8 cellular contexts compared by ENCODE assay signal in genomic region chr3:42830437-42831320, GRCh38. TPM values are rescaled to one million over a fixed set of nuclear protein-coding genes. Genes with fewer than 3 reads are reported as not detected.
DNase-seq lines count a peak whose midpoint lies in the region; ATAC-seq and TF ChIP-seq lines count a peak whose summit lies in the region.

No MANE protein-coding gene starts in this region.

- peaks cover 4% of the 10 kb centered on the region; the same call in 1 of the 2 replicates for H3F3A ChIP-seq in MM.1S (ENCODE audit: insufficient read depth, low read length)

- H3K9me3 Mint-ChIP-seq in stimulated activated effector memory CD8-positive, alpha-beta T cell treated with anti-CD3 and anti-CD28 coated beads, Interleukin-12 subunit alpha, Interleukin-12 subunit beta, amount 100 ng/mL, for 72 hours: no peaks in the 10 kb centered on the region

- H3K9me3 ChIP-seq in MM.1S (replicated peaks; ENCODE audit: insufficient read depth, low read length): no peaks in the 10 kb centered on the region
- H3K9me3 ChIP-seq in ascending aorta: no peaks in the 10 kb centered on the region
- no peaks in the 10 kb centered on the region for H3K9me3 ChIP-seq in right lobe of liver
- no peaks in the 10 kb centered on the region for H3K9me3 ChIP-seq in MG63

- H3K4me2 ChIP-seq in MM.1S (ENCODE audit: low read depth, low read length): no peak overlapping the region

- TF ChIP-seq POLR2A in right lobe of liver (IDR thresholded peaks at IDR 0.05): no peak

- no peaks in the 10 kb centered on the region for H3K36me3 Mint-ChIP-seq in stimulated activated effector memory CD8-positive, alpha-beta T cell treated with anti-CD3 and anti-CD28 coated beads, Interleukin-12 subunit alpha, Interleukin-12 subunit beta, amount 100 ng/mL, for 72 hours

- no peaks in the 10 kb centered on the region for H3K36me3 ChIP-seq in MM.1S (replicated peaks; ENCODE audit: insufficient read depth, low read length)
- no peaks in the 10 kb centered on the region for H3K36me3 ChIP-seq in ascending aorta
- no peaks in the 10 kb centered on the region for H3K36me3 ChIP-seq in right lobe of liver
- H3K36me3 ChIP-seq in MG63: no peaks in the 10 kb centered on the region

- H4K20me1 ChIP-seq in MM.1S (ENCODE audit: insufficient read depth, low read length): no peaks in the 10 kb centered on the region

- DNase-seq in DMS79 (lab: John Stamatoyannopoulos, UW): peak; percentile 21
- no peak for DNase-seq in MM.1S
- DNase-seq in ascending aorta (ENCODE audit: low spot score in 2 of 2): no peak
- no peak for DNase-seq in right lobe of liver
- no peak for DNase-seq in stimulated activated effector memory CD8-positive, alpha-beta T cell treated with anti-CD3 and anti-CD28 coated beads, Interleukin-12 subunit alpha, Interleukin-12 subunit beta, amount 100 ng/mL, for 72 hours (ENCODE audit: low spot score in 2 of 2)
- no peak for DNase-seq in MG63
- no peak for DNase-seq in NCI-H774 (lab: John Stamatoyannopoulos, UW)

- no peaks in the 10 kb centered on the region for H3K79me2 ChIP-seq in MM.1S (ENCODE audit: low read length)

- H3K27me3 ChIP-seq in MM.1S (replicated peaks; ENCODE audit: insufficient read depth, low read length) (no peaks in the 10 kb centered on the region), ascending aorta (no peaks in the 10 kb centered on the region), right lobe of liver (no peaks in the 10 kb centered on the region), MG63 (no peaks in the 10 kb centered on the region)

- ATAC-seq in right lobe of liver (peak; percentile 61 to 79 (median 72)), HG03342 (IDR thresholded peaks at IDR 0.05; ENCODE audit: unreplicated experiment) (no peak)
- no peak for ATAC-seq in stimulated activated effector memory CD8-positive, alpha-beta T cell treated with anti-CD3 and anti-CD28 coated beads, Interleukin-12 subunit alpha, Interleukin-12 subunit beta, amount 100 ng/mL, for 72 hours

- no peak overlapping the region for H3K9ac ChIP-seq in MM.1S (ENCODE audit: low read length)

- no peaks in the 10 kb centered on the region for H3K4me1 Mint-ChIP-seq in stimulated activated effector memory CD8-positive, alpha-beta T cell treated with anti-CD3 and anti-CD28 coated beads, Interleukin-12 subunit alpha, Interleukin-12 subunit beta, amount 100 ng/mL, for 72 hours

- peak; percentile 29 for TF ChIP-seq CTCF in MM.1S (IDR thresholded peaks at IDR 0.05; ENCODE audit: low read length)
- TF ChIP-seq CTCF in ascending aorta (IDR thresholded peaks at IDR 0.05): peak in 2 of 3 experiments; percentile 37 to 38
- TF ChIP-seq CTCF in right lobe of liver (IDR thresholded peaks at IDR 0.05): peak; percentile 45 to 84 (median 72)

- no peak overlapping the region; the same call in 1 of the 2 replicates for H2AFZ ChIP-seq in MM.1S (ENCODE audit: low read length)

- H3K9me2 ChIP-seq in MM.1S (replicated peaks; ENCODE audit: insufficient read depth, low read length): no peaks in the 10 kb centered on the region

- intact Hi-C loops in ascending aorta (cut with DNase I): loop anchor here (1.0 kb wide), 2 partner anchors 9 to 51 kb away; no protein-coding TSS in a partner anchor
- intact Hi-C loops in right lobe of liver (cut with DNase I): no loop called here

- 8% methylated on average over 7 of the region's 7 CpGs for WGBS in right lobe of liver (ENCODE audit: insufficient coverage, low coverage, low lambda C conversion rate, missing lambda C conversion rate)

- H3K27ac ChIP-seq in MM.1S (ENCODE audit: low read length) (no peak overlapping the region), ascending aorta (no peak overlapping the region), right lobe of liver (peak overlapping the region; percentile 34 to 91 (median 87))

- H3K4me1 ChIP-seq in MM.1S (ENCODE audit: low read length) (0 out of 2 replicates have a peak, but pooled peaks cover 3% of the 10 kb centered on the region), ascending aorta (peaks cover 0 to 3% of the 10 kb centered on the region in 2 donors), right lobe of liver (peaks cover 0 to 65% (median 26%) of the 10 kb centered on the region in 4 donors)

- H3K27ac Mint-ChIP-seq in stimulated activated effector memory CD8-positive, alpha-beta T cell treated with anti-CD3 and anti-CD28 coated beads, Interleukin-12 subunit alpha, Interleukin-12 subunit beta, amount 100 ng/mL, for 72 hours: no peak overlapping the region

- no peak overlapping the region for H3K4me3 Mint-ChIP-seq in stimulated activated effector memory CD8-positive, alpha-beta T cell treated with anti-CD3 and anti-CD28 coated beads, Interleukin-12 subunit alpha, Interleukin-12 subunit beta, amount 100 ng/mL, for 72 hours

- H3K4me3 ChIP-seq in MM.1S (ENCODE audit: low read length) (no peak overlapping the region), ascending aorta (no peak overlapping the region), right lobe of liver (no peak overlapping the region), MG63 (no peak overlapping the region)

RNA-seq across cellular contexts. Expression of gene ACKR2, which starts 21.4 kb away (rescaled TPM):
- total RNA-seq in ascending aorta (24.5 TPM), right lobe of liver (10 to 100 TPM; 17.0 to 36.1 (median 23.0) TPM)
- not detected in 2 replicates for total RNA-seq in MG63 (2014; rRNA removed; shearing (Covaris generic); ENCODE audit: low replicate concordance)

RNA-seq across cellular contexts. Expression of gene HIGD1A, which starts 26.4 kb away (rescaled TPM):
- total RNA-seq in ascending aorta (109 TPM), right lobe of liver (100 to 1,000 TPM; 104 to 348 (median 175) TPM)
- 93.8 and 116 TPM in 2 replicates for total RNA-seq in MG63 (2014; rRNA removed; shearing (Covaris generic); ENCODE audit: low replicate concordance)

RNA-seq across cellular contexts. Expression of gene CYP8B1, which starts 45.0 kb away (rescaled TPM):
- total RNA-seq in ascending aorta (0.43 TPM), right lobe of liver (100 to 1,000 TPM; 237 to 478 (median 308) TPM)
- total RNA-seq in MG63 (2014; rRNA removed; shearing (Covaris generic); ENCODE audit: low replicate concordance): not detected in 2 replicates

RNA-seq across cellular contexts. Expression of gene CCDC13, which starts 57.6 kb away (rescaled TPM):
- total RNA-seq in ascending aorta: 2.1 TPM
- total RNA-seq in right lobe of liver: 1 to 10 TPM; 1.2 to 2.5 (median 1.6) TPM
- 0.59 and 10.2 TPM in 2 replicates for total RNA-seq in MG63 (2014; rRNA removed; shearing (Covaris generic); ENCODE audit: low replicate concordance)

Comparison
In these comparisons a context has a peak if more than half of its experiments do, and no peak if none do; other contexts are left out.
1. H3K27ac ChIP-seq: peak in right lobe of liver (3 of 3); none in MM.1S (single experiment) and ascending aorta (0 of 2).
2. ATAC-seq: peak in right lobe of liver (4 of 4); none in stimulated activated effector memory CD8-positive, alpha-beta T cell treated with anti-CD3 and anti-CD28 coated beads, Interleukin-12 subunit alpha, Interleukin-12 subunit beta, amount 100 ng/mL, for 72 hours (single experiment) and HG03342 (single experiment).
3. RNA of gene ACKR2, which starts 21.4 kb away (total RNA-seq): 17.0 to 36.1 TPM in right lobe of liver and 24.5 TPM in ascending aorta (single experiment); not detected in MG63; every median in the first group is over 10 times any median in the second.
4. RNA of gene CYP8B1, which starts 45.0 kb away (total RNA-seq): 237 to 478 TPM in right lobe of liver; 0.43 TPM in ascending aorta (single experiment) and not detected in MG63; every median in the first group is over 100 times any median in the second.
5. Peak in every context shown above with its lines, with median percentiles within 50 percentile points of each other: CTCF ChIP-seq.